Comparison of ENCODE assay signal across 19 cellular contexts in genomic region chr22:26610983-26611382, GRCh38. TPM values are rescaled to one million over a fixed set of nuclear protein-coding genes. Genes with fewer than 3 reads are reported as not detected.
DNase-seq lines count a peak whose midpoint lies in the region; ATAC-seq lines count a peak whose summit lies in the region.
"Had no signal": no experiment of that assay in that cellular context is flagged by ENCODE, and none has a peak within 500 bp of the region (broad histone marks: within the 10 kb centered on the region; RNA-seq: fewer than 3 reads in every experiment).

No MANE protein-coding gene starts in this region.

- H3K27me3 ChIP-seq in BLaER1 treated with 17β-estradiol and CSF1 and Interleukin-3, amounts not matched to agents 10 nM and 100 nM, result no peaks in the 10 kb centered on the region
- H3K27me3 ChIP-seq in HAP-1 (ENCODE audit: low read depth), result peaks cover 74% of the 10 kb centered on the region
- H3K27me3 ChIP-seq: BE2C, colonic mucosa had no signal

- H3K4me3 ChIP-seq in BLaER1 treated with 17β-estradiol and CSF1 and Interleukin-3, amounts not matched to agents 10 nM and 100 nM, result 0 out of 20 replicates have a peak overlapping the region, but pooled peaks of 1 of the 10 experiments have one; percentile 16
- H3K4me3 ChIP-seq in HAP-1, result no peak overlapping the region
- H3K4me3 ChIP-seq: adrenal gland, colonic mucosa, left ventricle myocardium inferior had no signal

- H4K20me1 ChIP-seq in BLaER1 treated with 17β-estradiol and CSF1 and Interleukin-3, amounts not matched to agents 10 nM and 100 nM, result no peaks in the 10 kb centered on the region

- peak overlapping the region in 10 of 11 experiments; percentile 73 to 92 (median 84); a peak in 21 of 22 replicates for H3K27ac ChIP-seq in BLaER1 treated with 17β-estradiol and CSF1 and Interleukin-3, amounts not matched to agents 10 nM and 100 nM
- H3K27ac ChIP-seq: adrenal gland, colonic mucosa, HL-60, left ventricle myocardium inferior had no signal

- peaks cover 61 to 95% (median 89%) of the 10 kb centered on the region in 10 experiments for H3K4me1 ChIP-seq in BLaER1 treated with 17β-estradiol and CSF1 and Interleukin-3, amounts not matched to agents 10 nM and 100 nM
- H3K4me1 ChIP-seq in HAP-1, result peaks cover 10% of the 10 kb centered on the region
- H3K4me1 ChIP-seq: adrenal gland, colonic mucosa had no signal

- no peaks in the 10 kb centered on the region for H3K36me3 ChIP-seq in BLaER1 treated with 17β-estradiol and CSF1 and Interleukin-3, amounts not matched to agents 10 nM and 100 nM
- no peaks in the 10 kb centered on the region for H3K36me3 ChIP-seq in HAP-1 (replicated peaks)
- H3K36me3 ChIP-seq: adrenal gland, BE2C, colonic mucosa, left ventricle myocardium inferior had no signal

- H3K27ac Mint-ChIP-seq in T-helper 17 cell, result no peak overlapping the region

- H3K4me2 ChIP-seq in BLaER1 treated with 17β-estradiol and CSF1 and Interleukin-3, amounts not matched to agents 10 nM and 100 nM, result peak overlapping the region; percentile 62 to 84 (median 80)

- peak overlapping the region; percentile 74 for H3K4me3 Mint-ChIP-seq in T-helper 17 cell

- H3K36me3 Mint-ChIP-seq in T-helper 17 cell (ENCODE audit: low read depth), result no peaks in the 10 kb centered on the region
- H3K36me3 Mint-ChIP-seq: natural killer cell treated with Interleukin-12 subunit alpha and Interleukin-12 subunit beta and Interleukin-15 and Interleukin-18, amount 100 ng/mL, for 72 hours had no signal

- no peaks in the 10 kb centered on the region for H3K9me3 ChIP-seq in BLaER1 treated with 17β-estradiol and CSF1 and Interleukin-3, amounts not matched to agents 10 nM and 100 nM (replicated peaks in 1 of 11)
- H3K9me3 ChIP-seq in T-helper 17 cell (ENCODE audit: control insufficient read depth, low read length, poor library complexity, severe bottlenecking), result no peaks in the 10 kb centered on the region
- H3K9me3 ChIP-seq in HAP-1, result no peaks in the 10 kb centered on the region
- H3K9me3 ChIP-seq: adrenal gland, BE2C, colonic mucosa, left ventricle myocardium inferior had no signal

- peak overlapping the region in 9 of 11 experiments; percentile 55 to 75 (median 66); a peak in 15 of 22 replicates for H3K9ac ChIP-seq in BLaER1 treated with 17β-estradiol and CSF1 and Interleukin-3, amounts not matched to agents 10 nM and 100 nM

- H3K4me1 Mint-ChIP-seq in T-helper 17 cell, result peaks cover 17% of the 10 kb centered on the region

- DNase-seq in HCEC 1CT (peak; percentile 57), T-helper 17 cell (no peak), glomerular visceral epithelial cell (ENCODE audit: extremely low spot score) (peak; percentile 60), NCI-H82 (lab: John Stamatoyannopoulos, UW) (no peak), iPS-NIHi11 (ENCODE audit: low spot score) (no peak), HAP-1 (ENCODE audit: low spot score in 2 of 2) (no peak)
- DNase-seq: BE2C; DMS79; NCI-H2029 treated with DMSO at 0.1 percent for 48 hours; stimulated activated CD4-positive, alpha-beta T cell treated with anti-CD3 and anti-CD28 coated beads, Interleukin-4, amount 100 ng/mL, for 1 hour had no signal

- peaks cover 11% of the 10 kb centered on the region for H3K27me3 Mint-ChIP-seq in T-helper 17 cell
- H3K27me3 Mint-ChIP-seq: natural killer cell treated with Interleukin-12 subunit alpha and Interleukin-12 subunit beta and Interleukin-15 and Interleukin-18, amount 100 ng/mL, for 72 hours had no signal

- ATAC-seq in T-helper 17 cell (no peak), HG03139 (IDR thresholded peaks at IDR 0.05; ENCODE audit: unreplicated experiment) (no peak)

- in situ Hi-C loops in HAP-1 (cut with MboI; ENCODE audit: low sequenced_read_pairs), result no loop called here

RNA-seq across cellular contexts. Expression of gene CRYBB1, which starts 6.8 kb away (rescaled TPM):
- not detected for total RNA-seq in T-helper 17 cell
- total RNA-seq: epithelial cell of proximal tubule; natural killer cell treated with Interleukin-12 subunit alpha and Interleukin-12 subunit beta and Interleukin-15 and Interleukin-18, amount 100 ng/mL, for 72 hours; ureter had no signal

RNA-seq across cellular contexts. Expression of gene CRYBA4, which starts 10.8 kb away (rescaled TPM):
- not detected for total RNA-seq in T-helper 17 cell
- total RNA-seq: adrenal gland; epithelial cell of proximal tubule; left ventricle myocardium inferior; natural killer cell treated with Interleukin-12 subunit alpha and Interleukin-12 subunit beta and Interleukin-15 and Interleukin-18, amount 100 ng/mL, for 72 hours had no signal

RNA-seq across cellular contexts. Expression of gene TPST2, which starts 21.1 kb away (rescaled TPM):
- total RNA-seq in T-helper 17 cell, result 10 to 100 TPM; 18.2 to 40.7 TPM

RNA-seq across cellular contexts. Expression of gene MIAT, which starts 46.4 kb away (rescaled TPM):
- 100 to 1,000 TPM in 1 of 2 donors, 10 to 100 TPM in 1; 83.4 to 116 TPM for total RNA-seq in T-helper 17 cell

Comparison
In these comparisons a context has a peak if more than half of its experiments do, and no peak if none do; other contexts are left out.
1. DNase-seq: peak in HCEC 1CT (single experiment) and glomerular visceral epithelial cell (single experiment); none in T-helper 17 cell (0 of 3), NCI-H82 (single experiment), iPS-NIHi11 (single experiment) and HAP-1 (0 of 2).